In genomic region chr20:57470212-57470522, GRCh38 we compare ENCODE assay signal across 2 cellular contexts.
TF ChIP-seq lines count a peak whose summit lies in the region.

No MANE protein-coding gene starts in this region.

TF ChIP-seq in GM12878, 131 proteins besides CTCF, POLR2A, EP300 and RAD21:
- TF ChIP-seq, protein P1, sequence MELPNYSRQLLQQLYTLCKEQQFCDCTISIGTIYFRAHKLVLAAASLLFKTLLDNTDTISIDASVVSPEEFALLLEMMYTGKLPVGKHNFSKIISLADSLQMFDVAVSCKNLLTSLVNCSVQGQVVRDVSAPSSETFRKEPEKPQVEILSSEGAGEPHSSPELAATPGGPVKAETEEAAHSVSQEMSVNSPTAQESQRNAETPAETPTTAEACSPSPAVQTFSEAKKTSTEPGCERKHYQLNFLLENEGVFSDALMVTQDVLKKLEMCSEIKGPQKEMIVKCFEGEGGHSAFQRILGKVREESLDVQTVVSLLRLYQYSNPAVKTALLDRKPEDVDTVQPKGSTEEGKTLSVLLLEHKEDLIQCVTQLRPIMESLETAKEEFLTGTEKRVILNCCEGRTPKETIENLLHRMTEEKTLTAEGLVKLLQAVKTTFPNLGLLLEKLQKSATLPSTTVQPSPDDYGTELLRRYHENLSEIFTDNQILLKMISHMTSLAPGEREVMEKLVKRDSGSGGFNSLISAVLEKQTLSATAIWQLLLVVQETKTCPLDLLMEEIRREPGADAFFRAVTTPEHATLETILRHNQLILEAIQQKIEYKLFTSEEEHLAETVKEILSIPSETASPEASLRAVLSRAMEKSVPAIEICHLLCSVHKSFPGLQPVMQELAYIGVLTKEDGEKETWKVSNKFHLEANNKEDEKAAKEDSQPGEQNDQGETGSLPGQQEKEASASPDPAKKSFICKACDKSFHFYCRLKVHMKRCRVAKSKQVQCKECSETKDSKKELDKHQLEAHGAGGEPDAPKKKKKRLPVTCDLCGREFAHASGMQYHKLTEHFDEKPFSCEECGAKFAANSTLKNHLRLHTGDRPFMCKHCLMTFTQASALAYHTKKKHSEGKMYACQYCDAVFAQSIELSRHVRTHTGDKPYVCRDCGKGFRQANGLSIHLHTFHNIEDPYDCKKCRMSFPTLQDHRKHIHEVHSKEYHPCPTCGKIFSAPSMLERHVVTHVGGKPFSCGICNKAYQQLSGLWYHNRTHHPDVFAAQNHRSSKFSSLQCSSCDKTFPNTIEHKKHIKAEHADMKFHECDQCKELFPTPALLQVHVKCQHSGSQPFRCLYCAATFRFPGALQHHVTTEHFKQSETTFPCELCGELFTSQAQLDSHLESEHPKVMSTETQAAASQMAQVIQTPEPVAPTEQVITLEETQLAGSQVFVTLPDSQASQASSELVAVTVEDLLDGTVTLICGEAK (IDR thresholded peaks at IDR 0.05; ENCODE audit: borderline replicate concordance) = no peak
- TF ChIP-seq ESRRA (IDR thresholded peaks at IDR 0.05; ENCODE audit: low read length) = no peak
- TF ChIP-seq NRF1 (conservative IDR thresholded peaks at IDR 0.05; ENCODE audit: low read depth, low read length) = no peak
- no peak for TF ChIP-seq BRCA1 (IDR thresholded peaks at IDR 0.05; ENCODE audit: low read depth, low read length)
- TF ChIP-seq, protein P2, sequence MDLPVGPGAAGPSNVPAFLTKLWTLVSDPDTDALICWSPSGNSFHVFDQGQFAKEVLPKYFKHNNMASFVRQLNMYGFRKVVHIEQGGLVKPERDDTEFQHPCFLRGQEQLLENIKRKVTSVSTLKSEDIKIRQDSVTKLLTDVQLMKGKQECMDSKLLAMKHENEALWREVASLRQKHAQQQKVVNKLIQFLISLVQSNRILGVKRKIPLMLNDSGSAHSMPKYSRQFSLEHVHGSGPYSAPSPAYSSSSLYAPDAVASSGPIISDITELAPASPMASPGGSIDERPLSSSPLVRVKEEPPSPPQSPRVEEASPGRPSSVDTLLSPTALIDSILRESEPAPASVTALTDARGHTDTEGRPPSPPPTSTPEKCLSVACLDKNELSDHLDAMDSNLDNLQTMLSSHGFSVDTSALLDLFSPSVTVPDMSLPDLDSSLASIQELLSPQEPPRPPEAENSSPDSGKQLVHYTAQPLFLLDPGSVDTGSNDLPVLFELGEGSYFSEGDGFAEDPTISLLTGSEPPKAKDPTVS (IDR thresholded peaks at IDR 0.05; ENCODE audit: low read depth, low read length) = no peak
- no peak for TF ChIP-seq TBL1XR1 (IDR thresholded peaks at IDR 0.05; ENCODE audit: low read depth, low read length)
- no peak for TF ChIP-seq NR2C1 (IDR thresholded peaks at IDR 0.05)
- no peak for TF ChIP-seq BACH1 (IDR thresholded peaks at IDR 0.05; ENCODE audit: borderline replicate concordance)
- no peak for TF ChIP-seq CHD2 (IDR thresholded peaks at IDR 0.05; ENCODE audit: borderline replicate concordance, low read depth, low read length)
- TF ChIP-seq BMI1 (IDR thresholded peaks at IDR 0.05; ENCODE audit: borderline replicate concordance) = no peak
- no peak for TF ChIP-seq ZBTB33 (IDR thresholded peaks at IDR 0.05)
- TF ChIP-seq, protein P3, sequence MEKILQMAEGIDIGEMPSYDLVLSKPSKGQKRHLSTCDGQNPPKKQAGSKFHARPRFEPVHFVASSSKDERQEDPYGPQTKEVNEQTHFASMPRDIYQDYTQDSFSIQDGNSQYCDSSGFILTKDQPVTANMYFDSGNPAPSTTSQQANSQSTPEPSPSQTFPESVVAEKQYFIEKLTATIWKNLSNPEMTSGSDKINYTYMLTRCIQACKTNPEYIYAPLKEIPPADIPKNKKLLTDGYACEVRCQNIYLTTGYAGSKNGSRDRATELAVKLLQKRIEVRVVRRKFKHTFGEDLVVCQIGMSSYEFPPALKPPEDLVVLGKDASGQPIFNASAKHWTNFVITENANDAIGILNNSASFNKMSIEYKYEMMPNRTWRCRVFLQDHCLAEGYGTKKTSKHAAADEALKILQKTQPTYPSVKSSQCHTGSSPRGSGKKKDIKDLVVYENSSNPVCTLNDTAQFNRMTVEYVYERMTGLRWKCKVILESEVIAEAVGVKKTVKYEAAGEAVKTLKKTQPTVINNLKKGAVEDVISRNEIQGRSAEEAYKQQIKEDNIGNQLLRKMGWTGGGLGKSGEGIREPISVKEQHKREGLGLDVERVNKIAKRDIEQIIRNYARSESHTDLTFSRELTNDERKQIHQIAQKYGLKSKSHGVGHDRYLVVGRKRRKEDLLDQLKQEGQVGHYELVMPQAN (conservative IDR thresholded peaks at IDR 0.05) = no peak
- no peak for TF ChIP-seq SMC3 (IDR thresholded peaks at IDR 0.05; ENCODE audit: borderline replicate concordance, low read length)
- no peak for TF ChIP-seq TARDBP (IDR thresholded peaks at IDR 0.05; ENCODE audit: borderline replicate concordance)
- TF ChIP-seq NFXL1 (IDR thresholded peaks at IDR 0.05; ENCODE audit: borderline replicate concordance) = no peak
- TF ChIP-seq NFIC (IDR thresholded peaks at IDR 0.05; ENCODE audit: low read depth, low read length) = no peak
- no peak for TF ChIP-seq NR2C2 (IDR thresholded peaks at IDR 0.05; ENCODE audit: borderline replicate concordance, control insufficient read depth, insufficient read length, low read depth)
- TF ChIP-seq, protein P4, sequence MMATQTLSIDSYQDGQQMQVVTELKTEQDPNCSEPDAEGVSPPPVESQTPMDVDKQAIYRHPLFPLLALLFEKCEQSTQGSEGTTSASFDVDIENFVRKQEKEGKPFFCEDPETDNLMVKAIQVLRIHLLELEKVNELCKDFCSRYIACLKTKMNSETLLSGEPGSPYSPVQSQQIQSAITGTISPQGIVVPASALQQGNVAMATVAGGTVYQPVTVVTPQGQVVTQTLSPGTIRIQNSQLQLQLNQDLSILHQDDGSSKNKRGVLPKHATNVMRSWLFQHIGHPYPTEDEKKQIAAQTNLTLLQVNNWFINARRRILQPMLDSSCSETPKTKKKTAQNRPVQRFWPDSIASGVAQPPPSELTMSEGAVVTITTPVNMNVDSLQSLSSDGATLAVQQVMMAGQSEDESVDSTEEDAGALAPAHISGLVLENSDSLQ (IDR thresholded peaks at IDR 0.05) = no peak
- TF ChIP-seq EZH2 (IDR thresholded peaks at IDR 0.05; ENCODE audit: borderline replicate concordance, control insufficient read depth, low read depth, low read length) = no peak
TF ChIP-seq in GM12878: peak in this region for 0.

TF ChIP-seq in WTC11, 78 proteins besides CTCF, POLR2A, EP300 and RAD21:
- no peak for TF ChIP-seq SMAD3 (CRISPR knock-in tag; IDR thresholded peaks at IDR 0.05; ENCODE audit: borderline replicate concordance)
- TF ChIP-seq TCF7 (CRISPR knock-in tag; IDR thresholded peaks at IDR 0.05; ENCODE audit: low read depth) = no peak
- TF ChIP-seq ZNF281 (CRISPR knock-in tag; IDR thresholded peaks at IDR 0.05) = no peak
- TF ChIP-seq ZNF396 (CRISPR knock-in tag; IDR thresholded peaks at IDR 0.05; ENCODE audit: borderline replicate concordance) = no peak
- TF ChIP-seq FOXP4 (CRISPR knock-in tag; IDR thresholded peaks at IDR 0.05) = no peak
- TF ChIP-seq KAT7 (CRISPR knock-in tag; IDR thresholded peaks at IDR 0.05; ENCODE audit: borderline replicate concordance) = no peak
